ENCODE assay signal across 25 cellular contexts in the genomic region with DNA sequence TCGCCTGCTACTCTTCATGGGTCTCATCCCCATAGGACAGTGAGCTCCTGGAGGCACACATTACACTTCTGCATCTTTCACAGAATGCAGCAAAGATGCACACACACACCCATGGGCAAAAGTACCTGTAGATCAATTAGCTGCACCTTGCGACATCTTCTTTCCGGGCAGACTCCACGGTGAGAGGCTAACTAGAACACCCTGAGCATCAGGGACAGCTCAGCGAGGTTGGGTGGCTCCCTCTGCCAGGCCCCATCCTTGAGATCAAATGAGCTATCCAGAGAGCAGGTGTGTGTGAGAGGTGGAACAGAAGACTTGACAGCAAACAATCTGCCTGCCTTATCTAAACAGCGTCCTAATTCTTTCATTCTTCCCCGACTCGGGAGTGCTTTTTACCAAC.
A peak's percentile ranks its signal among the peaks of the same experiment; 100 is the strongest.
DNase-seq lines count a peak whose midpoint lies in the region; ATAC-seq, FAIRE-seq and TF ChIP-seq lines count a peak whose summit lies in the region.
"Had no signal": no experiment of that assay in that cellular context is flagged by ENCODE, and none has a peak within 500 bp of the region (broad histone marks: within the 10 kb centered on the region; RNA-seq: fewer than 3 reads in every experiment).

No MANE protein-coding gene starts in this region.

- peak; percentile 20 for FAIRE-seq in keratinocyte (lab: Jason Lieb, UNC)
- no peak for FAIRE-seq in small intestine (lab: Jason Lieb, UNC)
- FAIRE-seq: pancreas, RCC 7860 had no signal

- no peak overlapping the region for H3K27ac Mint-ChIP-seq in endodermal cell
- H3K27ac Mint-ChIP-seq: activated CD4-positive, alpha-beta T cell treated with anti-CD3 and anti-CD28 coated beads, Interleukin-2, amount 10 ng/mL, durations not matched to agents 24 days and 14 days; activated CD8-positive, alpha-beta memory T cell treated with anti-CD3 and anti-CD28 coated beads, Interleukin-2, amount 10 ng/mL, durations not matched to agents 7 days and 5 days; CD4-positive, alpha-beta T cell; natural killer cell; T-helper 17 cell had no signal

- no peak for TF ChIP-seq CTCF in VCaP (conservative IDR thresholded peaks at IDR 0.05)
- TF ChIP-seq CTCF in keratinocyte (optimal IDR thresholded peaks at IDR 0.05 in 1 of 3, IDR thresholded peaks at IDR 0.05 in 1 of 3, conservative IDR thresholded peaks at IDR 0.05 in 1 of 3; ENCODE audit: extremely low read depth in 1 of 3, insufficient read depth in 2 of 3, low read length in 3 of 3), result no peak
- TF ChIP-seq CTCF in endodermal cell (conservative IDR thresholded peaks at IDR 0.05), result no peak
- TF ChIP-seq CTCF in GM20000 (IDR thresholded peaks at IDR 0.05; ENCODE audit: extremely low read depth, missing control alignments), result no peak

- ATAC-seq in HG02763 (IDR thresholded peaks at IDR 0.05; ENCODE audit: unreplicated experiment), result no peak
- ATAC-seq: activated CD8-positive, alpha-beta memory T cell treated with anti-CD3 and anti-CD28 coated beads, Interleukin-2, amount 10 ng/mL, durations not matched to agents 7 days and 5 days; activated naive CD4-positive, alpha-beta T cell treated with anti-CD3 and anti-CD28 coated beads, Interleukin-2, amount 50 U/mL, for 72 hours; left cardiac atrium; natural killer cell; pancreas; sciatic nerve; T-helper 17 cell had no signal

- peak; percentile 46 for DNase-seq in NCI-H187 treated with DMSO at 0.1 percent for 48 hours (lab: John Stamatoyannopoulos, UW)
- DNase-seq in keratinocyte (ENCODE audit: low read depth, low spot score), result no peak
- peak; percentile 67 for DNase-seq in small intestine
- DNase-seq in endodermal cell, result no peak
- no peak for DNase-seq in cortex of kidney (lab: John Stamatoyannopoulos, UW)
- no peak for DNase-seq in GM20000 (ENCODE audit: low spot score)
- DNase-seq: activated CD4-positive, alpha-beta T cell treated with anti-CD3 and anti-CD28 coated beads, Interleukin-2, amount 10 ng/mL, durations not matched to agents 24 days and 14 days; activated CD8-positive, alpha-beta memory T cell treated with anti-CD3 and anti-CD28 coated beads, Interleukin-2, amount 10 ng/mL, durations not matched to agents 7 days and 5 days; CD4-positive, alpha-beta T cell; cerebellar nuclear complex; glutamatergic neuron; left cardiac atrium; natural killer cell; NCI-H1436 treated with DMSO at 0.1 percent for 48 hours; NCI-H446; pancreas; T-helper 17 cell had no signal

- H4K20me1 ChIP-seq in keratinocyte (ENCODE audit: control insufficient read depth, extremely low read depth, insufficient read depth, low read length), result peaks cover 13% of the 10 kb centered on the region

- H3K9me1 ChIP-seq in keratinocyte (ENCODE audit: control insufficient read depth, extremely low read depth, insufficient read depth, low read length), result no peaks in the 10 kb centered on the region

- H3K27me3 ChIP-seq in keratinocyte (ENCODE audit: control insufficient read depth, extremely low read depth, insufficient read depth, low read length) (no peaks in the 10 kb centered on the region), small intestine (ENCODE audit: control insufficient read depth in 2 of 2, insufficient read depth in 2 of 2, low read length in 2 of 2) (no peaks in the 10 kb centered on the region), endodermal cell (ENCODE audit: control insufficient read depth, insufficient read depth, low read length, poor library complexity, severe bottlenecking) (no peaks in the 10 kb centered on the region)
- H3K27me3 ChIP-seq: ascending aorta, pancreas, suprapubic skin had no signal

- no peak overlapping the region for H3K4me2 ChIP-seq in keratinocyte (ENCODE audit: control insufficient read depth, extremely low read depth, insufficient read depth, low read depth, low read length)
- H3K4me2 ChIP-seq: KMS-11 had no signal

- H3K27ac ChIP-seq in VCaP, result peak overlapping the region; percentile 35; the same call in 1 of the 2 replicates
- H3K27ac ChIP-seq in keratinocyte (ENCODE audit: control insufficient read depth, insufficient read depth, low read length), result no peak overlapping the region
- H3K27ac ChIP-seq in small intestine (ENCODE audit: low read depth in 1 of 2, low read length in 1 of 2), result peak overlapping the region; percentile 95 to 96
- H3K27ac ChIP-seq in endodermal cell (ENCODE audit: low read depth, low read length), result no peak overlapping the region
- H3K27ac ChIP-seq: ascending aorta, KMS-11, pancreas, suprapubic skin had no signal

- H3K9me3 ChIP-seq in keratinocyte (ENCODE audit: control insufficient read depth, low read depth, low read length), result no peaks in the 10 kb centered on the region
- no peaks in the 10 kb centered on the region for H3K9me3 ChIP-seq in small intestine (ENCODE audit: control insufficient read depth, low read depth)
- no peaks in the 10 kb centered on the region for H3K9me3 ChIP-seq in endodermal cell (ENCODE audit: control insufficient read depth, low read length)
- H3K9me3 ChIP-seq: ascending aorta, pancreas, suprapubic skin had no signal

- 13 to 64% (median 48%) methylated on average over 8 of the region's 8 CpGs for WGBS in small intestine, 3 donors
- WGBS in endodermal cell (ENCODE audit: insufficient coverage in 1 of 2, insufficient read length in 1 of 2), 2 experiments, result 91 to 92% methylated on average over 4 to 8 of the region's 8 CpGs

- no peak overlapping the region for H3K4me3 Mint-ChIP-seq in endodermal cell
- H3K4me3 Mint-ChIP-seq: activated CD4-positive, alpha-beta T cell treated with anti-CD3 and anti-CD28 coated beads, Interleukin-2, amount 10 ng/mL, durations not matched to agents 24 days and 14 days; activated CD8-positive, alpha-beta memory T cell treated with anti-CD3 and anti-CD28 coated beads, Interleukin-2, amount 10 ng/mL, durations not matched to agents 7 days and 5 days; CD4-positive, alpha-beta T cell; natural killer cell; T-helper 17 cell had no signal

- H3K36me3 ChIP-seq in keratinocyte (ENCODE audit: control insufficient read depth in 2 of 2, extremely low read depth in 1 of 2, insufficient read depth in 2 of 2, low read length in 2 of 2), result peaks cover 46 to 65% of the 10 kb centered on the region in 2 experiments
- H3K36me3 ChIP-seq in small intestine (ENCODE audit: control insufficient read depth in 2 of 2, insufficient read depth in 2 of 2, low read length in 2 of 2), result no peaks in the 10 kb centered on the region
- H3K36me3 ChIP-seq in endodermal cell (ENCODE audit: control insufficient read depth, insufficient read depth, low read length), result peaks cover 28% of the 10 kb centered on the region

- H3K4me3 ChIP-seq in keratinocyte (ENCODE audit: control insufficient read depth in 2 of 3, extremely low read depth in 1 of 3, insufficient read depth in 2 of 3, low read depth in 1 of 3, low read length in 3 of 3) (no peak overlapping the region), small intestine (ENCODE audit: low read depth in 1 of 2, low read length in 2 of 2) (no peak overlapping the region), endodermal cell (ENCODE audit: low read length) (no peak overlapping the region)
- H3K4me3 ChIP-seq: ascending aorta, pancreas, suprapubic skin had no signal

- H3K4me1 Mint-ChIP-seq in endodermal cell, result no peaks in the 10 kb centered on the region
- H3K4me1 Mint-ChIP-seq: activated CD4-positive, alpha-beta T cell treated with anti-CD3 and anti-CD28 coated beads, Interleukin-2, amount 10 ng/mL, durations not matched to agents 24 days and 14 days; activated CD8-positive, alpha-beta memory T cell treated with anti-CD3 and anti-CD28 coated beads, Interleukin-2, amount 10 ng/mL, durations not matched to agents 7 days and 5 days had no signal

- H3K36me3 Mint-ChIP-seq in endodermal cell (ENCODE audit: low read depth), result peaks cover 43% of the 10 kb centered on the region
- H3K36me3 Mint-ChIP-seq: activated naive CD4-positive, alpha-beta T cell treated with anti-CD3 and anti-CD28 coated beads, Interleukin-2, amount 50 U/mL, for 72 hours; natural killer cell had no signal

- H2AFZ ChIP-seq in keratinocyte (ENCODE audit: control insufficient read depth, low read length), result no peak overlapping the region

- no peaks in the 10 kb centered on the region for H3K27me3 Mint-ChIP-seq in endodermal cell (ENCODE audit: insufficient read depth)
- H3K27me3 Mint-ChIP-seq: activated CD4-positive, alpha-beta T cell treated with anti-CD3 and anti-CD28 coated beads, Interleukin-2, amount 10 ng/mL, durations not matched to agents 24 days and 14 days; activated CD8-positive, alpha-beta memory T cell treated with anti-CD3 and anti-CD28 coated beads, Interleukin-2, amount 10 ng/mL, durations not matched to agents 7 days and 5 days; CD4-positive, alpha-beta T cell; T-helper 17 cell had no signal

- dilution Hi-C loops in keratinocyte (cut with MboI; ENCODE audit: extremely low pct_ligation_motif_present, low sequenced_read_pairs), result no loop called here

- H3K9ac ChIP-seq in keratinocyte (ENCODE audit: control insufficient read depth, extremely low read depth, insufficient read depth, low read length) (no peak overlapping the region), endodermal cell (ENCODE audit: extremely low read depth, low read length, poor library complexity, severe bottlenecking) (no peak overlapping the region)
- H3K9ac ChIP-seq: KMS-11 had no signal

- no peaks in the 10 kb centered on the region for H3K9me3 Mint-ChIP-seq in endodermal cell
- H3K9me3 Mint-ChIP-seq: activated CD4-positive, alpha-beta T cell treated with anti-CD3 and anti-CD28 coated beads, Interleukin-2, amount 10 ng/mL, durations not matched to agents 24 days and 14 days; activated naive CD4-positive, alpha-beta T cell treated with anti-CD3 and anti-CD28 coated beads, Interleukin-2, amount 50 U/mL, for 72 hours; CD4-positive, alpha-beta T cell; natural killer cell had no signal

- H3K79me2 ChIP-seq in keratinocyte (ENCODE audit: control insufficient read depth, insufficient read depth, low read length), result peaks cover 5% of the 10 kb centered on the region

- H3K4me1 ChIP-seq in keratinocyte (ENCODE audit: control insufficient read depth, extremely low read depth, insufficient read depth, low read length) (peaks cover 16% of the 10 kb centered on the region), small intestine (ENCODE audit: control insufficient read depth in 2 of 2, insufficient read depth in 1 of 2, low read depth in 1 of 2, low read length in 1 of 2) (peaks cover 4 to 22% of the 10 kb centered on the region in 2 donors), endodermal cell (ENCODE audit: control insufficient read depth, insufficient read depth, low read length) (no peaks in the 10 kb centered on the region)
- H3K4me1 ChIP-seq: ascending aorta, pancreas had no signal

Comparison
In these comparisons a context has a peak if more than half of its experiments do, and no peak if none do; other contexts are left out.
1. DNase-seq: peak in NCI-H187 treated with DMSO at 0.1 percent for 48 hours (single experiment) and small intestine (single experiment); none in keratinocyte (single experiment), endodermal cell (single experiment), cortex of kidney (single experiment) and GM20000 (single experiment).
2. H3K27ac ChIP-seq: peak in VCaP (single experiment) and small intestine (2 of 2); none in keratinocyte (single experiment) and endodermal cell (single experiment).